ENCODE assay signal across 8 cellular contexts in genomic region chr6:137006056-137006455, GRCh38. TPM values are rescaled to one million over a fixed set of nuclear protein-coding genes. Genes with fewer than 3 reads are reported as not detected.
"Had no signal": no experiment of that assay in that cellular context is flagged by ENCODE, and none has a peak within 500 bp of the region (broad histone marks: within the 10 kb centered on the region; RNA-seq: fewer than 3 reads in every experiment).

No MANE protein-coding gene starts in this region.

- H3K4me3 ChIP-seq: GM23248, GM23338, HAP-1 had no signal

- H3K4me2 ChIP-seq: GM23338 had no signal

- H2AFZ ChIP-seq: GM23248, GM23338 had no signal

- H3K9ac ChIP-seq: GM23248 had no signal

- DNase-seq: GM23248, GOT3, H7, H9, HCEC 1CT, HFFc6 had no signal

- H3K27ac ChIP-seq: GM23248 had no signal

- H3K4me1 ChIP-seq: HAP-1 had no signal

- H3K9me3 ChIP-seq: HAP-1 had no signal

- H3K36me3 ChIP-seq: HAP-1 had no signal

RNA-seq across cellular contexts. Expression of gene IL20RA, which starts 38.7 kb away (rescaled TPM):
- total RNA-seq: GM23248, HFFc6 had no signal
- polyA plus RNA-seq: GM23248 had no signal
